In genomic region chr3:37279858-37280257, GRCh38 we compare ENCODE assay signal across 19 cellular contexts. TPM values are rescaled to one million over a fixed set of nuclear protein-coding genes. Genes with fewer than 3 reads are reported as not detected.
DNase-seq lines count a peak whose midpoint lies in the region; ATAC-seq and TF ChIP-seq lines count a peak whose summit lies in the region.
"Had no signal": no experiment of that assay in that cellular context is flagged by ENCODE, and none has a peak within 500 bp of the region (broad histone marks: within the 10 kb centered on the region; RNA-seq: fewer than 3 reads in every experiment).

No MANE protein-coding gene starts in this region.

- peaks cover 0 to 2% (median 0%) of the 10 kb centered on the region in 3 donors for H3K9me3 Mint-ChIP-seq in IgD-negative memory B cell
- H3K9me3 Mint-ChIP-seq: CD4-positive, alpha-beta memory T cell; H9 had no signal

- H3K27ac Mint-ChIP-seq in IgD-negative memory B cell, result peak overlapping the region in 2 of 3 donors; percentile 35
- H3K27ac Mint-ChIP-seq: CD4-positive, alpha-beta memory T cell; H9 had no signal

- no peak overlapping the region for H3K4me3 ChIP-seq in left ventricle myocardium inferior
- H3K4me3 ChIP-seq: A549, K562 had no signal

- H3K27ac ChIP-seq in left ventricle myocardium inferior (replicated peaks), result peak overlapping the region; percentile 47
- H3K27ac ChIP-seq: A549, C4-2B had no signal

- intact Hi-C loops in left ventricle myocardium inferior (cut with micrococcal nuclease), result no loop called here

- no peaks in the 10 kb centered on the region for H3K27me3 Mint-ChIP-seq in IgD-negative memory B cell
- H3K27me3 Mint-ChIP-seq: CD4-positive, alpha-beta memory T cell had no signal

- ATAC-seq in GM19397 (IDR thresholded peaks at IDR 0.05; ENCODE audit: unreplicated experiment), result no peak
- no peak for ATAC-seq in GM19455 (IDR thresholded peaks at IDR 0.05; ENCODE audit: unreplicated experiment)
- no peak for ATAC-seq in GM18867 (IDR thresholded peaks at IDR 0.05; ENCODE audit: unreplicated experiment)
- ATAC-seq: A549, K562 had no signal

- DNase-seq in COLO829 (ENCODE audit: low spot score) (peak; percentile 73), dermis blood vessel endothelial cell (peak; percentile 87), left ventricle myocardium inferior (no peak), GM03348 (ENCODE audit: low spot score) (no peak)
- DNase-seq: BE2C; CD4-positive, alpha-beta memory T cell; COR-L47; DMS153; DMS79 treated with DMSO at 0.1 percent for 48 hours; GDM1; GOT3; H9 had no signal

- peaks cover 51% of the 10 kb centered on the region for H3K4me1 ChIP-seq in left ventricle myocardium inferior
- H3K4me1 ChIP-seq: A549, BE2C had no signal

- TF ChIP-seq CTCF in left ventricle myocardium inferior (IDR thresholded peaks at IDR 0.05; ENCODE audit: borderline replicate concordance), result no peak

- peaks cover 52% of the 10 kb centered on the region for H3K36me3 ChIP-seq in left ventricle myocardium inferior
- H3K36me3 ChIP-seq: BE2C had no signal

- H3K36me3 Mint-ChIP-seq in IgD-negative memory B cell, result peaks cover 5% of the 10 kb centered on the region

- no peaks in the 10 kb centered on the region for H3K9me3 ChIP-seq in left ventricle myocardium inferior (replicated peaks)
- H3K9me3 ChIP-seq: A549, BE2C had no signal

- peaks cover 0 to 8% (median 2%) of the 10 kb centered on the region in 3 donors for H3K4me1 Mint-ChIP-seq in IgD-negative memory B cell
- H3K4me1 Mint-ChIP-seq: H9 had no signal

- H3K4me3 Mint-ChIP-seq in IgD-negative memory B cell, result no peak overlapping the region
- H3K4me3 Mint-ChIP-seq: CD4-positive, alpha-beta memory T cell; H9 had no signal

- H3K27me3 ChIP-seq in left ventricle myocardium inferior (ENCODE audit: low read depth), result no peaks in the 10 kb centered on the region
- H3K27me3 ChIP-seq: BE2C had no signal

RNA-seq across cellular contexts. Expression of gene GOLGA4, which starts 36.8 kb away (rescaled TPM):
- polyA plus RNA-seq in IgD-negative memory B cell, result 23.4 TPM
- total RNA-seq in dermis blood vessel endothelial cell, result 65.3 and 71.3 TPM in 2 replicates
- 202 TPM for total RNA-seq in left ventricle myocardium inferior

Comparison
In these comparisons a context has a peak if more than half of its experiments do, and no peak if none do; other contexts are left out.
1. DNase-seq: peak in COLO829 (single experiment) and dermis blood vessel endothelial cell (single experiment); none in left ventricle myocardium inferior (single experiment) and GM03348 (single experiment).